Comparison of ENCODE assay signal across 27 cellular contexts in the genomic region with DNA sequence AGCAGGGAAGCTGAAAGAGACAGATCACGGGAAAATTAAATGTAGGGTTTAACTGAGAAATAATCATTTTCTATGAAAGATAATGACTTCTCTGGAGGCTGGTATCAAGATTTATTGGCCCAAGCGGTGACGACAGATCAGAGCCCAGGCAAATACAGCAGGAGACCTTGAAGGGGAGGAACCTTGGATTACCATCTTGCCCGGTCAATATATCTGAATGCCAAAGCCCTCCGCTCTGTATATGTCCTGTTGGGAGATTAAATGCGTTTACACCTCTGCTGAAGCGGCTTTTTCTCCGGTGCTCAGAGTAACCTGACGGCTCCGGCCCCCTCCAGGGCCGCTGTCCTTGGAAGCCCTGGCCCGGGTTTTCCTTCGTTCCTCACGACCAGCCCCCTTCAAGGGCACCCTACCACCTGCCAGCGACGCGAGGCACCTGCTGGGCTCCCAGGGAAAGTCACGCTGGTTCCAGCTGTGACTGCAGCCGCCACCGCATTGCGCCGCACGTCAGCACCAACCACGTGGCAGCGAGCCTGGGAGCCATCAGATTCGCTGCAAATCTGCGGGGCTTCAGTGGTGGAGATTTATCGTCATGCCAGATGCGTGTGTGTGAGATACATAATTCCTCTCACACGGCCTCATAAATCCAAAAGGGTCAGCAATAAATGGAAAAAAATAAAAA. TPM values are rescaled to one million over a fixed set of nuclear protein-coding genes. Genes with fewer than 3 reads are reported as not detected.
DNase-seq lines count a peak whose midpoint lies in the region; FAIRE-seq and TF ChIP-seq lines count a peak whose summit lies in the region.
"Had no signal": no experiment of that assay in that cellular context is flagged by ENCODE, and none has a peak within 500 bp of the region (broad histone marks: within the 10 kb centered on the region; RNA-seq: fewer than 3 reads in every experiment).

No MANE protein-coding gene starts in this region.

- peaks cover 5% of the 10 kb centered on the region for H3K4me1 Mint-ChIP-seq in neural crest cell

- no peaks in the 10 kb centered on the region for H3K9me3 Mint-ChIP-seq in neural crest cell
- H3K9me3 Mint-ChIP-seq: stimulated activated naive CD8-positive, alpha-beta T cell treated with anti-CD3 and anti-CD28 coated beads, Interleukin-15, Interleukin-2, amounts not matched to agents 100 ng/mL and 50 ng/mL, for 24 hours had no signal

- DNase-seq in DMS79 treated with DMSO at 0.1 percent for 48 hours (lab: John Stamatoyannopoulos, UW) (peak; percentile 21), DMS79 (lab: John Stamatoyannopoulos, UW) (no peak), NCI-H128 (lab: John Stamatoyannopoulos, UW; ENCODE audit: unreplicated experiment) (peak; percentile 19), NCI-H69 (lab: John Stamatoyannopoulos, UW) (peak; percentile 73), neural crest cell (ENCODE audit: low read depth, low spot score) (no peak), posterior vena cava (ENCODE audit: low spot score) (no peak), GM12891 (ENCODE audit: insufficient read length, low spot score) (no peak), islet precursor cell (no peak)
- DNase-seq: activated CD4-positive, alpha-beta T cell treated with anti-CD3 and anti-CD28 coated beads for 48 hours; activated CD8-positive, alpha-beta memory T cell treated with anti-CD3 and anti-CD28 coated beads, Interleukin-2, amount 10 ng/mL, durations not matched to agents 7 days and 5 days; Calu3; foreskin melanocyte; GDM1; mesenchymal stem cell; naive thymus-derived CD4-positive, alpha-beta T cell; NCI-H1694 treated with DMSO at 0.1 percent for 48 hours; posterior cingulate gyrus; stimulated activated CD4-positive, alpha-beta T cell treated with anti-CD3 and anti-CD28 coated beads, Interleukin-2, amount 100 ng/mL, for 24 hours; transverse colon had no signal

- H3K27me3 Mint-ChIP-seq in neural crest cell (ENCODE audit: low read depth), result no peaks in the 10 kb centered on the region
- H3K27me3 Mint-ChIP-seq: stimulated activated naive CD8-positive, alpha-beta T cell treated with anti-CD3 and anti-CD28 coated beads, Interleukin-15, Interleukin-2, amounts not matched to agents 100 ng/mL and 50 ng/mL, for 24 hours had no signal

- TF ChIP-seq CTCF in neural crest cell (conservative IDR thresholded peaks at IDR 0.05), result no peak

- H3K36me3 Mint-ChIP-seq in neural crest cell (ENCODE audit: low read depth), result no peaks in the 10 kb centered on the region
- H3K36me3 Mint-ChIP-seq: activated CD8-positive, alpha-beta memory T cell treated with anti-CD3 and anti-CD28 coated beads, Interleukin-2, amount 10 ng/mL, durations not matched to agents 7 days and 5 days; naive thymus-derived CD4-positive, alpha-beta T cell had no signal

- no peak for FAIRE-seq in GM12891 (lab: Jason Lieb, UNC)
- FAIRE-seq: GM19239, H1, TTC549 had no signal

- no peak for TF ChIP-seq POLR2A in GM12891 (IDR thresholded peaks at IDR 0.05; ENCODE audit: low read depth, low read length)

- intact Hi-C loops in posterior vena cava (cut with DNase I), result no loop called here

- H3K27ac Mint-ChIP-seq in neural crest cell (ENCODE audit: unreplicated experiment), result no peak overlapping the region
- H3K27ac Mint-ChIP-seq: activated CD8-positive, alpha-beta memory T cell treated with anti-CD3 and anti-CD28 coated beads, Interleukin-2, amount 10 ng/mL, durations not matched to agents 7 days and 5 days; stimulated activated naive CD8-positive, alpha-beta T cell treated with anti-CD3 and anti-CD28 coated beads, Interleukin-15, Interleukin-2, amounts not matched to agents 100 ng/mL and 50 ng/mL, for 24 hours had no signal

- H3K4me3 Mint-ChIP-seq in neural crest cell, result peak overlapping the region; percentile 10
- H3K4me3 Mint-ChIP-seq: activated CD8-positive, alpha-beta memory T cell treated with anti-CD3 and anti-CD28 coated beads, Interleukin-2, amount 10 ng/mL, durations not matched to agents 7 days and 5 days; naive thymus-derived CD4-positive, alpha-beta T cell; stimulated activated naive CD8-positive, alpha-beta T cell treated with anti-CD3 and anti-CD28 coated beads, Interleukin-15, Interleukin-2, amounts not matched to agents 100 ng/mL and 50 ng/mL, for 24 hours had no signal

TF ChIP-seq in GM12891, 5 proteins besides CTCF, POLR2A, EP300 and RAD21:
- TF ChIP-seq TAF1 (IDR thresholded peaks at IDR 0.05; ENCODE audit: low read depth, low read length) (no peak), POLR2AphosphoS5 (IDR thresholded peaks at IDR 0.05; ENCODE audit: low read depth, low read length) (no peak), PAX5 (IDR thresholded peaks at IDR 0.05; ENCODE audit: insufficient read depth, low read length, severe bottlenecking) (no peak), SPI1 (IDR thresholded peaks at IDR 0.05; ENCODE audit: low read depth, low read length) (no peak), POU2F2 (IDR thresholded peaks at IDR 0.05; ENCODE audit: low read depth, low read length) (no peak)
TF ChIP-seq in GM12891: peak in this region for 0.

RNA-seq across cellular contexts. Expression of gene QSOX2, which starts 4.4 kb away (rescaled TPM):
- total RNA-seq in neural crest cell, result 28.0 and 28.7 TPM in 2 replicates
- total RNA-seq in posterior vena cava, result 1 to 10 TPM; 5.8 to 6.6 TPM
- polyA plus RNA-seq in GM12891 (2012; ENCODE audit: low read depth, missing spikeins), result 8.2 TPM

RNA-seq across cellular contexts. Expression of gene LHX3, which starts 45.1 kb away (rescaled TPM):
- total RNA-seq in neural crest cell (0.07 TPM in 1 of 2 replicates, not detected in the other), posterior vena cava (not detected)
- not detected for polyA plus RNA-seq in GM12891 (2012; ENCODE audit: low read depth, missing spikeins)
- total RNA-seq: activated CD8-positive, alpha-beta memory T cell treated with anti-CD3 and anti-CD28 coated beads, Interleukin-2, amount 10 ng/mL, durations not matched to agents 7 days and 5 days; Calu3; cardiac muscle cell; dermis microvascular lymphatic vessel endothelial cell; H1; RPMI7951; skeletal muscle tissue; transverse colon had no signal
- polyA plus RNA-seq: cardiac muscle cell; naive thymus-derived CD4-positive, alpha-beta T cell had no signal

RNA-seq across cellular contexts. Expression of gene CCDC187, which starts 53.9 kb away (rescaled TPM):
- total RNA-seq in neural crest cell (0.07 TPM in 1 of 2 replicates, not detected in the other), posterior vena cava (not detected)
- polyA plus RNA-seq in GM12891 (2012; ENCODE audit: low read depth, missing spikeins), result 0.03 TPM
- total RNA-seq: activated CD8-positive, alpha-beta memory T cell treated with anti-CD3 and anti-CD28 coated beads, Interleukin-2, amount 10 ng/mL, durations not matched to agents 7 days and 5 days; dermis microvascular lymphatic vessel endothelial cell; H1; RPMI7951 had no signal
- polyA plus RNA-seq: naive thymus-derived CD4-positive, alpha-beta T cell had no signal

Comparison
In these comparisons a context has a peak if more than half of its experiments do, and no peak if none do; other contexts are left out.
1. DNase-seq: peak in DMS79 treated with DMSO at 0.1 percent for 48 hours (single experiment), NCI-H128 (single experiment) and NCI-H69 (single experiment); none in DMS79 (single experiment), neural crest cell (single experiment), posterior vena cava (single experiment), GM12891 (single experiment) and islet precursor cell (single experiment).